Comparison of ENCODE assay signal across 14 cellular contexts in genomic region chr3:125148016-125148812, GRCh38.
A peak's percentile ranks its signal among the peaks of the same experiment; 100 is the strongest.
DNase-seq lines count a peak whose midpoint lies in the region; ATAC-seq and TF ChIP-seq lines count a peak whose summit lies in the region.
"Had no signal": no experiment of that assay in that cellular context is flagged by ENCODE, and none has a peak within 500 bp of the region (broad histone marks: within the 10 kb centered on the region; RNA-seq: fewer than 3 reads in every experiment).

No MANE protein-coding gene starts in this region.

- no peak for DNase-seq in right atrium auricular region (ENCODE audit: low spot score)
- no peak for DNase-seq in Right ventricle myocardium superior
- DNase-seq in adipocyte (ENCODE audit: low read depth) = no peak
- no peak for DNase-seq in lower lobe of right lung
- no peak for DNase-seq in upper lobe of right lung
- DNase-seq in AG08395 (ENCODE audit: low spot score) = no peak
- no peak for DNase-seq in GM19240 (ENCODE audit: insufficient read length, low spot score)
- DNase-seq: activated CD4-positive, CD25-positive, alpha-beta regulatory T cell; KBM-7; NCI-H1694 treated with DMSO at 0.1 percent for 48 hours; stimulated activated CD4-positive, alpha-beta T cell treated with anti-CD3 and anti-CD28 coated beads, Interleukin-12 subunit alpha, Interleukin-12 subunit beta, amount 100 ng/mL, for 4 hours; uterus had no signal

- H3K36me3 ChIP-seq in right atrium auricular region (no peaks in the 10 kb centered on the region), adipocyte (ENCODE audit: control insufficient read depth, insufficient read depth, low read length, severe bottlenecking) (no peaks in the 10 kb centered on the region), lower lobe of right lung (no peaks in the 10 kb centered on the region), upper lobe of right lung (no peaks in the 10 kb centered on the region)
- H3K36me3 ChIP-seq: uterus had no signal

- TF ChIP-seq CTCF in right atrium auricular region (IDR thresholded peaks at IDR 0.05) (no peak), lower lobe of right lung (IDR thresholded peaks at IDR 0.05) (no peak), upper lobe of right lung (IDR thresholded peaks at IDR 0.05) (no peak)

- H3K9me3 ChIP-seq in right atrium auricular region = no peaks in the 10 kb centered on the region
- no peaks in the 10 kb centered on the region for H3K9me3 ChIP-seq in adipocyte (ENCODE audit: control insufficient read depth, low read length)
- no peaks in the 10 kb centered on the region for H3K9me3 ChIP-seq in lower lobe of right lung
- H3K9me3 ChIP-seq in upper lobe of right lung = no peaks in the 10 kb centered on the region
- H3K9me3 ChIP-seq: uterus had no signal

- no peak overlapping the region for H3K4me3 ChIP-seq in right atrium auricular region
- no peak overlapping the region for H3K4me3 ChIP-seq in adipocyte (ENCODE audit: low read length)
- H3K4me3 ChIP-seq in lower lobe of right lung = no peak overlapping the region
- H3K4me3 ChIP-seq in upper lobe of right lung = no peak overlapping the region
- H3K4me3 ChIP-seq: uterus had no signal

- intact Hi-C loops in Right ventricle myocardium superior (cut with DNase I) = no loop called here
- intact Hi-C loops in lower lobe of right lung (cut with DNase I) = no loop called here
- intact Hi-C loops in upper lobe of right lung (cut with DNase I) = loop anchor here (10.0 kb wide), 1 partner anchor 93 kb away; the partner anchor contains the start of gene HEG1

- H3K9ac ChIP-seq in adipocyte (ENCODE audit: low read length) = peak overlapping the region; percentile 26

- H3K4me1 ChIP-seq in right atrium auricular region (peaks cover 0 to 70% of the 10 kb centered on the region in 2 donors), adipocyte (ENCODE audit: control insufficient read depth, insufficient read depth, low read length) (peaks cover 67% of the 10 kb centered on the region), lower lobe of right lung (peaks cover 63% of the 10 kb centered on the region), upper lobe of right lung (peaks cover 60% of the 10 kb centered on the region)

- H3K27ac ChIP-seq in right atrium auricular region = peak overlapping the region; percentile 22 to 30
- H3K27ac ChIP-seq in lower lobe of right lung = peak overlapping the region; percentile 69
- peak overlapping the region; percentile 77 for H3K27ac ChIP-seq in upper lobe of right lung
- H3K27ac ChIP-seq: uterus had no signal

- no peaks in the 10 kb centered on the region for H3K27me3 ChIP-seq in right atrium auricular region
- no peaks in the 10 kb centered on the region for H3K27me3 ChIP-seq in adipocyte (replicated peaks; ENCODE audit: control insufficient read depth, insufficient read depth, low read length)
- no peaks in the 10 kb centered on the region for H3K27me3 ChIP-seq in lower lobe of right lung (ENCODE audit: low read depth)
- H3K27me3 ChIP-seq in upper lobe of right lung = no peaks in the 10 kb centered on the region
- H3K27me3 ChIP-seq: uterus had no signal

- ATAC-seq in Right ventricle myocardium superior (ENCODE audit: poor library complexity) (no peak), lower lobe of right lung (no peak), upper lobe of right lung (no peak), GM21786 (IDR thresholded peaks at IDR 0.05; ENCODE audit: unreplicated experiment) (no peak)
- ATAC-seq: left colon had no signal

Comparison
In these comparisons a context has a peak if more than half of its experiments do, and no peak if none do; other contexts are left out.
1. H3K27ac ChIP-seq: peak in every context shown above with its lines; median percentile 77 in upper lobe of right lung; 69 in lower lobe of right lung; 26 in right atrium auricular region.